In genomic region chr4:110059556-110060191, GRCh38 we compare ENCODE assay signal across 8 cellular contexts.
DNase-seq lines count a peak whose midpoint lies in the region; ATAC-seq and TF ChIP-seq lines count a peak whose summit lies in the region.

No MANE protein-coding gene starts in this region.

- 91 to 95% methylated on average over 3 of the region's 3 CpGs for WGBS in GM23248 (ENCODE audit: low coverage in 1 of 2, low lambda C conversion rate in 2 of 2, missing lambda C conversion rate in 2 of 2), 2 experiments

- no peaks in the 10 kb centered on the region for H3K9me2 ChIP-seq in GM23248 (ENCODE audit: insufficient read depth)

- peaks cover 14% of the 10 kb centered on the region; the same call in 1 of the 2 replicates for H3F3A ChIP-seq in GM23248 (ENCODE audit: insufficient read depth)

- TF ChIP-seq CTCF in left lung (IDR thresholded peaks at IDR 0.05): no peak

- H3K4me2 ChIP-seq in GM23248 (ENCODE audit: unreplicated experiment): peak overlapping the region; percentile 17

- H2AFZ ChIP-seq in GM23248: no peak overlapping the region

- DNase-seq in GM23248: peak; percentile 18
- DNase-seq in M059J (ENCODE audit: low read depth): peak; percentile 14
- no peak for DNase-seq in left lung
- no peak for DNase-seq in NCI-H146 treated with DMSO at 0.1 percent for 48 hours (lab: John Stamatoyannopoulos, UW; ENCODE audit: unreplicated experiment)
- no peak for DNase-seq in NCI-H1930 (lab: John Stamatoyannopoulos, UW)
- no peak for DNase-seq in HuH-7 (ENCODE audit: low spot score)
- no peak for DNase-seq in NCI-H2227 (lab: John Stamatoyannopoulos, UW; ENCODE audit: unreplicated experiment)

- in situ Hi-C loops in GM23248 (cut with MboI): loop anchor here (10.0 kb wide), 1 partner anchor 145 kb away; no protein-coding TSS in a partner anchor

- no peaks in the 10 kb centered on the region for H3K9me3 ChIP-seq in GM23248 (ENCODE audit: low read depth)
- H3K9me3 ChIP-seq in left lung: no peaks in the 10 kb centered on the region

- H3K4me1 ChIP-seq in GM23248 (ENCODE audit: insufficient read depth) (peaks cover 9% of the 10 kb centered on the region), left lung (peaks cover 0 to 5% of the 10 kb centered on the region in 2 donors)

- no peaks in the 10 kb centered on the region for H4K20me1 ChIP-seq in GM23248 (ENCODE audit: insufficient read depth)

- H3K9ac ChIP-seq in GM23248: no peak overlapping the region

- H3K27ac ChIP-seq in GM23248 (no peak overlapping the region), left lung (no peak overlapping the region)

- no peaks in the 10 kb centered on the region for H3K79me2 ChIP-seq in GM23248 (ENCODE audit: insufficient read depth)

- H3K36me3 ChIP-seq in GM23248 (ENCODE audit: low read depth) (no peaks in the 10 kb centered on the region), left lung (no peaks in the 10 kb centered on the region)

- peak; percentile 90 for ATAC-seq in GM18519 (IDR thresholded peaks at IDR 0.05; ENCODE audit: low FRiP score, unreplicated experiment)
- ATAC-seq in left lung: peak; percentile 39

- H3K4me3 ChIP-seq in GM23248 (no peak overlapping the region), left lung (no peak overlapping the region)

- H3K27me3 ChIP-seq in GM23248 (replicated peaks; ENCODE audit: insufficient read depth) (no peaks in the 10 kb centered on the region), left lung (no peaks in the 10 kb centered on the region)

- intact Hi-C loops in left lung (cut with DNase I): no loop called here

Comparison
In these comparisons a context has a peak if more than half of its experiments do, and no peak if none do; other contexts are left out.
1. DNase-seq: peak in GM23248 (single experiment) and M059J (single experiment); none in left lung (0 of 2), NCI-H146 treated with DMSO at 0.1 percent for 48 hours (single experiment), NCI-H1930 (0 of 2), HuH-7 (single experiment) and NCI-H2227 (single experiment).